In the genomic region with DNA sequence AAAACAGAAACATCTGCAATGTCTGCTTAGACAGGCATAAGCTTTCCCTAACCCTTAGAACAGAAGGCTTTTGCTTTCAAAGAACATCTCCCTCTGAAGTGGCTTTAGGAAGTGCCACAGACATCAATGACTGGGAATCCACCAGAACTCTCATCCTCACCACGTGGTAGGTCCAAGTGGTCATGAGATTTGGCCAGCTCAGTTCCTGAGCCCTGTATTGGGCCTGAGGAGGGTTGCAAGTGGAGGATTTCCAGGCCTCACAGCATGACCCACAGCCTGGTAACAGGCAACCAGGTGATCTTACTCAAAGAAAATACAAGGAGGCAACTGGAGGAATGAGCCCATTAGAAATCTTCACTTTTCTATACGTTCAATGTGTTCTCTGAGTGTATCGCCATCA, we compare ENCODE assay signal across 11 cellular contexts. TPM values are rescaled to one million over a fixed set of nuclear protein-coding genes. Genes with fewer than 3 reads are reported as not detected.
DNase-seq lines count a peak whose midpoint lies in the region; ATAC-seq and TF ChIP-seq lines count a peak whose summit lies in the region.
"Had no signal": no experiment of that assay in that cellular context is flagged by ENCODE, and none has a peak within 500 bp of the region (broad histone marks: within the 10 kb centered on the region; RNA-seq: fewer than 3 reads in every experiment).

No MANE protein-coding gene starts in this region.

- CTCF ChIA-PET in activated CD4-positive, alpha-beta T cell treated with anti-CD3 and anti-CD28 coated beads for 36 hours (lab: Charles Lee): interaction anchor here (0.7 kb wide), 1 partner anchor 151 kb away, joined by 3 read pairs; no protein-coding TSS in a partner anchor
- CTCF ChIA-PET in activated CD8-positive, alpha-beta T cell treated with anti-CD3 and anti-CD28 coated beads for 36 hours (lab: Charles Lee): no interaction called here

- no peak overlapping the region for H3K27ac ChIP-seq in SJCRH30
- H3K27ac ChIP-seq: VCaP had no signal

- no peaks in the 10 kb centered on the region for H3K27me3 ChIP-seq in SJCRH30

- H3K4me1 Mint-ChIP-seq in activated CD4-positive, alpha-beta T cell treated with anti-CD3 and anti-CD28 coated beads for 36 hours: peaks cover 52% of the 10 kb centered on the region
- H3K4me1 Mint-ChIP-seq in activated CD8-positive, alpha-beta T cell treated with anti-CD3 and anti-CD28 coated beads for 36 hours (ENCODE audit: low read depth): peaks cover 41% of the 10 kb centered on the region
- H3K4me1 Mint-ChIP-seq in immature natural killer cell: peaks cover 66 to 74% of the 10 kb centered on the region in 2 donors
- H3K4me1 Mint-ChIP-seq in stimulated activated effector memory CD8-positive, alpha-beta T cell treated with anti-CD3 and anti-CD28 coated beads, Interleukin-12 subunit alpha, Interleukin-12 subunit beta, amount 100 ng/mL, for 72 hours: peaks cover 49% of the 10 kb centered on the region

- no peak overlapping the region for H3K4me3 ChIP-seq in SJCRH30

- H3K36me3 ChIP-seq in SJCRH30: no peaks in the 10 kb centered on the region

- intact Hi-C loops in activated CD4-positive, alpha-beta T cell treated with anti-CD3 and anti-CD28 coated beads for 36 hours (cut with DNase I, micrococcal nuclease): no loop called here
- intact Hi-C loops in activated CD8-positive, alpha-beta T cell treated with anti-CD3 and anti-CD28 coated beads for 36 hours (cut with micrococcal nuclease): no loop called here

- H3K36me3 Mint-ChIP-seq in activated CD4-positive, alpha-beta T cell treated with anti-CD3 and anti-CD28 coated beads for 36 hours (ENCODE audit: low read depth): peaks cover 33% of the 10 kb centered on the region
- peaks cover 47% of the 10 kb centered on the region for H3K36me3 Mint-ChIP-seq in activated CD8-positive, alpha-beta T cell treated with anti-CD3 and anti-CD28 coated beads for 36 hours (ENCODE audit: low read depth)
- H3K36me3 Mint-ChIP-seq in immature natural killer cell: peaks cover 21 to 51% (median 46%) of the 10 kb centered on the region in 3 donors
- H3K36me3 Mint-ChIP-seq in stimulated activated effector memory CD8-positive, alpha-beta T cell treated with anti-CD3 and anti-CD28 coated beads, Interleukin-12 subunit alpha, Interleukin-12 subunit beta, amount 100 ng/mL, for 72 hours: peaks cover 37% of the 10 kb centered on the region

- H3K4me1 ChIP-seq in SJCRH30: no peaks in the 10 kb centered on the region

- no peak for TF ChIP-seq CTCF in activated CD8-positive, alpha-beta T cell treated with anti-CD3 and anti-CD28 coated beads for 36 hours (IDR thresholded peaks at IDR 0.05)

- no peaks in the 10 kb centered on the region for H3K9me3 ChIP-seq in SJCRH30 (replicated peaks)

- POLR2A ChIA-PET in activated CD4-positive, alpha-beta T cell treated with anti-CD3 and anti-CD28 coated beads for 36 hours (lab: Charles Lee): no interaction called here
- POLR2A ChIA-PET in activated CD8-positive, alpha-beta T cell treated with anti-CD3 and anti-CD28 coated beads for 36 hours (lab: Charles Lee): interaction anchor here (0.6 to 1.0 kb wide), 2 partner anchors 12 to 69 kb away, joined by 3 read pairs; partner anchors contain the start of gene CARD16

- peak overlapping the region; percentile 75 for H3K4me3 Mint-ChIP-seq in activated CD4-positive, alpha-beta T cell treated with anti-CD3 and anti-CD28 coated beads for 36 hours
- H3K4me3 Mint-ChIP-seq in activated CD8-positive, alpha-beta T cell treated with anti-CD3 and anti-CD28 coated beads for 36 hours: peak overlapping the region; percentile 81
- peak overlapping the region; percentile 92 to 99 (median 98) for H3K4me3 Mint-ChIP-seq in immature natural killer cell
- peak overlapping the region; percentile 79 for H3K4me3 Mint-ChIP-seq in stimulated activated effector memory CD8-positive, alpha-beta T cell treated with anti-CD3 and anti-CD28 coated beads, Interleukin-12 subunit alpha, Interleukin-12 subunit beta, amount 100 ng/mL, for 72 hours

- H3K27me3 Mint-ChIP-seq in activated CD4-positive, alpha-beta T cell treated with anti-CD3 and anti-CD28 coated beads for 36 hours: no peaks in the 10 kb centered on the region
- no peaks in the 10 kb centered on the region for H3K27me3 Mint-ChIP-seq in activated CD8-positive, alpha-beta T cell treated with anti-CD3 and anti-CD28 coated beads for 36 hours
- H3K27me3 Mint-ChIP-seq in immature natural killer cell (ENCODE audit: low read depth in 3 of 3): peaks cover 0 to 3% (median 0%) of the 10 kb centered on the region in 3 donors

- H3K27ac Mint-ChIP-seq in activated CD4-positive, alpha-beta T cell treated with anti-CD3 and anti-CD28 coated beads for 36 hours: peak overlapping the region; percentile 61
- peak overlapping the region; percentile 98 for H3K27ac Mint-ChIP-seq in activated CD8-positive, alpha-beta T cell treated with anti-CD3 and anti-CD28 coated beads for 36 hours
- H3K27ac Mint-ChIP-seq in immature natural killer cell: peak overlapping the region; percentile 91 to 98 (median 94)
- H3K27ac Mint-ChIP-seq in stimulated activated effector memory CD8-positive, alpha-beta T cell treated with anti-CD3 and anti-CD28 coated beads, Interleukin-12 subunit alpha, Interleukin-12 subunit beta, amount 100 ng/mL, for 72 hours: peak overlapping the region; percentile 96

- H3K9me3 Mint-ChIP-seq in activated CD4-positive, alpha-beta T cell treated with anti-CD3 and anti-CD28 coated beads for 36 hours (ENCODE audit: low read depth): no peaks in the 10 kb centered on the region
- H3K9me3 Mint-ChIP-seq in activated CD8-positive, alpha-beta T cell treated with anti-CD3 and anti-CD28 coated beads for 36 hours: peaks cover 2% of the 10 kb centered on the region
- no peaks in the 10 kb centered on the region for H3K9me3 Mint-ChIP-seq in immature natural killer cell
- no peaks in the 10 kb centered on the region for H3K9me3 Mint-ChIP-seq in stimulated activated effector memory CD8-positive, alpha-beta T cell treated with anti-CD3 and anti-CD28 coated beads, Interleukin-12 subunit alpha, Interleukin-12 subunit beta, amount 100 ng/mL, for 72 hours

- no peak for DNase-seq in activated CD4-positive, alpha-beta T cell treated with anti-CD3 and anti-CD28 coated beads for 36 hours
- no peak for DNase-seq in activated CD4-positive, alpha-beta T cell treated with anti-CD3 and anti-CD28 coated beads, Interleukin-2, amount 50 U/mL, for 48 hours
- no peak for DNase-seq in activated CD8-positive, alpha-beta T cell treated with anti-CD3 and anti-CD28 coated beads for 36 hours
- DNase-seq in immature natural killer cell (no peak), SJCRH30 (no peak)
- DNase-seq in stimulated activated effector memory CD8-positive, alpha-beta T cell treated with anti-CD3 and anti-CD28 coated beads, Interleukin-12 subunit alpha, Interleukin-12 subunit beta, amount 100 ng/mL, for 72 hours (ENCODE audit: low spot score in 2 of 2): no peak
- DNase-seq: amniotic stem cell, NCI-H1436 treated with DMSO at 0.1 percent for 48 hours had no signal

- peak; percentile 28 for ATAC-seq in activated CD4-positive, alpha-beta T cell treated with anti-CD3 and anti-CD28 coated beads for 36 hours
- ATAC-seq in activated CD8-positive, alpha-beta T cell treated with anti-CD3 and anti-CD28 coated beads for 36 hours: no peak
- peak; percentile 48 for ATAC-seq in stimulated activated effector memory CD8-positive, alpha-beta T cell treated with anti-CD3 and anti-CD28 coated beads, Interleukin-12 subunit alpha, Interleukin-12 subunit beta, amount 100 ng/mL, for 72 hours
- ATAC-seq in GM18517 (IDR thresholded peaks at IDR 0.05; ENCODE audit: unreplicated experiment): no peak
- no peak for ATAC-seq in GM21515 (IDR thresholded peaks at IDR 0.05; ENCODE audit: unreplicated experiment)

RNA-seq across cellular contexts. Expression of gene CASP1, which starts 1.6 kb away (rescaled TPM):
- 10 to 100 TPM; 23.7 to 33.4 TPM for total RNA-seq in activated CD4-positive, alpha-beta T cell treated with anti-CD3 and anti-CD28 coated beads for 36 hours
- total RNA-seq in activated CD8-positive, alpha-beta T cell treated with anti-CD3 and anti-CD28 coated beads for 36 hours: 10 to 100 TPM; 31.9 to 32.4 TPM
- 100 to 1,000 TPM; 107 to 166 (median 115) TPM for polyA plus RNA-seq in immature natural killer cell
- 0.40 and 0.86 TPM in 2 replicates for total RNA-seq in SJCRH30 (2014; rRNA removed; shearing (Covaris generic))

RNA-seq across cellular contexts. Expression of gene CASP5, which starts 10.4 kb away (rescaled TPM):
- not detected for total RNA-seq in activated CD4-positive, alpha-beta T cell treated with anti-CD3 and anti-CD28 coated beads for 36 hours
- not detected for total RNA-seq in activated CD8-positive, alpha-beta T cell treated with anti-CD3 and anti-CD28 coated beads for 36 hours
- not detected for polyA plus RNA-seq in immature natural killer cell
- total RNA-seq in SJCRH30 (2014; rRNA removed; shearing (Covaris generic)): not detected in 2 replicates

RNA-seq across cellular contexts. Expression of gene CARD16, which starts 11.8 kb away (rescaled TPM):
- 10 to 100 TPM; 11.6 to 13.9 TPM for total RNA-seq in activated CD4-positive, alpha-beta T cell treated with anti-CD3 and anti-CD28 coated beads for 36 hours
- total RNA-seq in activated CD8-positive, alpha-beta T cell treated with anti-CD3 and anti-CD28 coated beads for 36 hours: 10 to 100 TPM; 13.1 to 15.2 TPM
- polyA plus RNA-seq in immature natural killer cell: 100 to 1,000 TPM; 297 to 386 (median 368) TPM
- total RNA-seq in SJCRH30 (2014; rRNA removed; shearing (Covaris generic)): 0.25 and 0.53 TPM in 2 replicates

Comparison
In these comparisons a context has a peak if more than half of its experiments do, and no peak if none do; other contexts are left out.
1. ATAC-seq: peak in activated CD4-positive, alpha-beta T cell treated with anti-CD3 and anti-CD28 coated beads for 36 hours (single experiment) and stimulated activated effector memory CD8-positive, alpha-beta T cell treated with anti-CD3 and anti-CD28 coated beads, Interleukin-12 subunit alpha, Interleukin-12 subunit beta, amount 100 ng/mL, for 72 hours (single experiment); none in activated CD8-positive, alpha-beta T cell treated with anti-CD3 and anti-CD28 coated beads for 36 hours (single experiment), GM18517 (single experiment) and GM21515 (single experiment).
2. RNA of gene CASP1, which starts 1.6 kb away (total RNA-seq): 23.7 to 33.4 TPM in activated CD4-positive, alpha-beta T cell treated with anti-CD3 and anti-CD28 coated beads for 36 hours and 31.9 to 32.4 TPM in activated CD8-positive, alpha-beta T cell treated with anti-CD3 and anti-CD28 coated beads for 36 hours; 0.40 to 0.86 TPM in SJCRH30; every median in the first group is over 10 times any median in the second.
3. Peak in every context shown above with its lines, with median percentiles within 50 percentile points of each other: H3K27ac Mint-ChIP-seq and H3K4me3 Mint-ChIP-seq.